Comparison of ENCODE assay signal across 19 cellular contexts in genomic region chr16:84863485-84863814, GRCh38. TPM values are rescaled to one million over a fixed set of nuclear protein-coding genes. Genes with fewer than 3 reads are reported as not detected.
A peak's percentile ranks its signal among the peaks of the same experiment; 100 is the strongest.
DNase-seq lines count a peak whose midpoint lies in the region; ATAC-seq, FAIRE-seq and TF ChIP-seq lines count a peak whose summit lies in the region.
"Had no signal": no experiment of that assay in that cellular context is flagged by ENCODE, and none has a peak within 500 bp of the region (broad histone marks: within the 10 kb centered on the region; RNA-seq: fewer than 3 reads in every experiment).

No MANE protein-coding gene starts in this region.

- H3K36me3 ChIP-seq in HepG2 (replicated peaks in 1 of 2; ENCODE audit: control insufficient read depth in 1 of 2, insufficient read depth in 2 of 2, low read length in 2 of 2) (no peaks in the 10 kb centered on the region; a peak in 1 of 5 replicates), right lobe of liver (no peaks in the 10 kb centered on the region), OCI-LY7 (ENCODE audit: insufficient read depth, low read length) (no peaks in the 10 kb centered on the region)
- H3K36me3 ChIP-seq in BLaER1 treated with 17β-estradiol and CSF1 and Interleukin-3, amounts not matched to agents 10 nM and 100 nM = peaks cover 0 to 83% (median 47%) of the 10 kb centered on the region in 11 experiments; a peak in 17 of 22 replicates

- no peaks in the 10 kb centered on the region for H4K20me1 ChIP-seq in HepG2 (ENCODE audit: insufficient read depth, low read length)
- H4K20me1 ChIP-seq in BLaER1 treated with 17β-estradiol and CSF1 and Interleukin-3, amounts not matched to agents 10 nM and 100 nM = peaks cover 0 to 8% (median 0%) of the 10 kb centered on the region in 11 experiments; a peak in 3 of 22 replicates
- no peaks in the 10 kb centered on the region for H4K20me1 ChIP-seq in OCI-LY7 (ENCODE audit: insufficient read depth, low read length)

- POLR2A ChIA-PET in HepG2 (lab: Yijun Ruan, JAX) = no interaction called here
- POLR2A ChIA-PET in OCI-LY7 (lab: Charles Lee) = interaction anchor here (0.6 to 3.7 kb wide), 5 partner anchors 10 to 1589 kb away, joined by 3 to 44 read pairs (median 5); no protein-coding TSS in a partner anchor

- H3K4me3 Mint-ChIP-seq in stimulated activated memory B cell treated with anti-CD40 and anti-IgM and Interleukin-4, amounts not matched to agents 10 μg/mL and 1 μg/mL and 100 μg/mL, for 72 hours = no peak overlapping the region
- H3K4me3 Mint-ChIP-seq in endothelial cell (ENCODE audit: unreplicated experiment) = no peak overlapping the region
- H3K4me3 Mint-ChIP-seq: CD14-positive monocyte; CD4-positive, alpha-beta T cell; CD8-positive, alpha-beta memory T cell had no signal

- peaks cover 65% of the 10 kb centered on the region for H3K27me3 Mint-ChIP-seq in stimulated activated memory B cell treated with anti-CD40 and anti-IgM and Interleukin-4, amounts not matched to agents 10 μg/mL and 1 μg/mL and 100 μg/mL, for 72 hours
- no peaks in the 10 kb centered on the region for H3K27me3 Mint-ChIP-seq in endothelial cell (ENCODE audit: unreplicated experiment)

- no peak overlapping the region for H3K4me2 ChIP-seq in HepG2 (ENCODE audit: low read depth, low read length)
- peak overlapping the region in 8 of 11 experiments; percentile 34 to 79 (median 52); a peak in 11 of 22 replicates for H3K4me2 ChIP-seq in BLaER1 treated with 17β-estradiol and CSF1 and Interleukin-3, amounts not matched to agents 10 nM and 100 nM
- H3K4me2 ChIP-seq in OCI-LY7 (ENCODE audit: low read length) = no peak overlapping the region

- no peaks in the 10 kb centered on the region for H3K36me3 Mint-ChIP-seq in stimulated activated memory B cell treated with anti-CD40 and anti-IgM and Interleukin-4, amounts not matched to agents 10 μg/mL and 1 μg/mL and 100 μg/mL, for 72 hours
- no peaks in the 10 kb centered on the region for H3K36me3 Mint-ChIP-seq in endothelial cell (ENCODE audit: low read depth, unreplicated experiment)

- H3K9me2 ChIP-seq in OCI-LY7 (ENCODE audit: insufficient read depth, low read length) = no peaks in the 10 kb centered on the region

- no peak for ATAC-seq in HepG2
- no peak for ATAC-seq in right lobe of liver
- ATAC-seq in stimulated activated memory B cell treated with anti-CD40 and anti-IgM and Interleukin-4, amounts not matched to agents 10 μg/mL and 1 μg/mL and 100 μg/mL, for 72 hours = peak; percentile 13
- no peak for ATAC-seq in GM19463 (IDR thresholded peaks at IDR 0.05; ENCODE audit: unreplicated experiment)
- ATAC-seq: GM12878 had no signal

- H3K79me2 ChIP-seq in HepG2 (ENCODE audit: insufficient read depth, low read length) = no peaks in the 10 kb centered on the region
- no peaks in the 10 kb centered on the region for H3K79me2 ChIP-seq in OCI-LY7 (ENCODE audit: insufficient read depth, low read depth, low read length)

- CTCF ChIA-PET in HepG2 (lab: Yijun Ruan, JAX; ENCODE audit: low intra/inter-chr PET ratio, low total read pairs) (no interaction called here), OCI-LY7 (lab: Charles Lee; ENCODE audit: unreplicated experiment) (no interaction called here)

- in situ Hi-C loops in HepG2 (cut with HindIII; ENCODE audit: extremely low pct_ligation_motif_present, low pct_unique_long_range_greater_than_20kb) = no loop called here

- H3K4me1 ChIP-seq in HepG2 (ENCODE audit: insufficient read depth, low read length) (peaks cover 17% of the 10 kb centered on the region), right lobe of liver (no peaks in the 10 kb centered on the region), OCI-LY7 (ENCODE audit: insufficient read depth, low read length, poor library complexity, severe bottlenecking) (peaks cover 33% of the 10 kb centered on the region)
- peaks cover 0 to 47% (median 29%) of the 10 kb centered on the region in 10 experiments; a peak in 16 of 20 replicates for H3K4me1 ChIP-seq in BLaER1 treated with 17β-estradiol and CSF1 and Interleukin-3, amounts not matched to agents 10 nM and 100 nM

- intact Hi-C loops in HepG2 (cut with micrococcal nuclease; ENCODE audit: unreplicated experiment) = no loop called here
- intact Hi-C loops in right lobe of liver (cut with DNase I) = no loop called here
- intact Hi-C loops in OCI-LY7 (cut with micrococcal nuclease; ENCODE audit: unreplicated experiment) = loop anchor here (10.0 kb wide), 1 partner anchor 239 kb away; no protein-coding TSS in a partner anchor

- BruUV-seq in HepG2 (replicated peaks; lab: Mats Ljungman, UMichigan) (no TSS peak), OCI-LY7 (replicated peaks; lab: Mats Ljungman, UMichigan) (no TSS peak)

- no peak for TF ChIP-seq POLR2A in HepG2 (IDR thresholded peaks at IDR 0.05; ENCODE audit: insufficient read depth in 1 of 2, low read depth in 2 of 2, low read length in 2 of 2)
- TF ChIP-seq POLR2A in right lobe of liver (IDR thresholded peaks at IDR 0.05) = no peak

- no peak for TF ChIP-seq CTCF in HepG2 (CRISPR knock-in tag; IDR thresholded peaks at IDR 0.05)
- no peak for TF ChIP-seq CTCF in right lobe of liver (IDR thresholded peaks at IDR 0.05)
- no peak for TF ChIP-seq CTCF in OCI-LY7 (conservative IDR thresholded peaks at IDR 0.05; ENCODE audit: low read length)
- TF ChIP-seq CTCF in endothelial cell (IDR thresholded peaks at IDR 0.05; ENCODE audit: unreplicated experiment) = no peak

- H3K9me3 Mint-ChIP-seq in stimulated activated memory B cell treated with anti-CD40 and anti-IgM and Interleukin-4, amounts not matched to agents 10 μg/mL and 1 μg/mL and 100 μg/mL, for 72 hours = peaks cover 7% of the 10 kb centered on the region
- H3K9me3 Mint-ChIP-seq in endothelial cell (ENCODE audit: unreplicated experiment) = peaks cover 9% of the 10 kb centered on the region
- H3K9me3 Mint-ChIP-seq: CD4-positive, alpha-beta T cell had no signal

- no peaks in the 10 kb centered on the region for H3K4me1 Mint-ChIP-seq in stimulated activated memory B cell treated with anti-CD40 and anti-IgM and Interleukin-4, amounts not matched to agents 10 μg/mL and 1 μg/mL and 100 μg/mL, for 72 hours
- no peaks in the 10 kb centered on the region for H3K4me1 Mint-ChIP-seq in endothelial cell (ENCODE audit: unreplicated experiment)
- H3K4me1 Mint-ChIP-seq: CD14-positive monocyte; CD8-positive, alpha-beta memory T cell had no signal

- no peak overlapping the region for H3K27ac ChIP-seq in HepG2 (ENCODE audit: extremely low read length, insufficient read depth, low read length)
- no peak overlapping the region for H3K27ac ChIP-seq in right lobe of liver
- H3K27ac ChIP-seq in BLaER1 treated with 17β-estradiol and CSF1 and Interleukin-3, amounts not matched to agents 10 nM and 100 nM = no peak overlapping the region
- H3K27ac ChIP-seq in OCI-LY7 (ENCODE audit: low read depth, low read length, poor library complexity, severe bottlenecking) = peak overlapping the region; percentile 83

- peaks cover 6 to 44% of the 10 kb centered on the region in 2 experiments for H3K27me3 ChIP-seq in HepG2 (ENCODE audit: control insufficient read depth in 1 of 2, insufficient read depth in 2 of 2, low read length in 2 of 2)
- no peaks in the 10 kb centered on the region for H3K27me3 ChIP-seq in right lobe of liver
- no peaks in the 10 kb centered on the region for H3K27me3 ChIP-seq in BLaER1 treated with 17β-estradiol and CSF1 and Interleukin-3, amounts not matched to agents 10 nM and 100 nM

- no peak for FAIRE-seq in HepG2 (lab: Jason Lieb, UNC)
- FAIRE-seq: D721Med, G401.6, GM12878, GM18507, H54 had no signal

- no peaks in the 10 kb centered on the region for H3K9me3 ChIP-seq in HepG2 (ENCODE audit: low read length)
- H3K9me3 ChIP-seq in right lobe of liver = peaks cover 0 to 4% (median 0%) of the 10 kb centered on the region in 4 donors
- H3K9me3 ChIP-seq in BLaER1 treated with 17β-estradiol and CSF1 and Interleukin-3, amounts not matched to agents 10 nM and 100 nM (replicated peaks in 1 of 11) = peaks cover 23 to 37% (median 32%) of the 10 kb centered on the region in 11 experiments
- peaks cover 8% of the 10 kb centered on the region for H3K9me3 ChIP-seq in OCI-LY7 (ENCODE audit: low read length)

- H2AFZ ChIP-seq in HepG2 (ENCODE audit: low read length) (no peak overlapping the region), OCI-LY7 (ENCODE audit: low read length) (no peak overlapping the region)

- no peak overlapping the region for H3K9ac ChIP-seq in HepG2 (ENCODE audit: insufficient read depth, low read depth, low read length)
- H3K9ac ChIP-seq in BLaER1 treated with 17β-estradiol and CSF1 and Interleukin-3, amounts not matched to agents 10 nM and 100 nM = no peak overlapping the region

- H3K4me3 ChIP-seq in HepG2 (replicated peaks in 1 of 3; ENCODE audit: insufficient read depth in 1 of 3, low read depth in 2 of 3, low read length in 3 of 3) (no peak overlapping the region), right lobe of liver (no peak overlapping the region), OCI-LY7 (ENCODE audit: low read depth, low read length, poor library complexity, severe bottlenecking) (no peak overlapping the region)
- no peak overlapping the region for H3K4me3 ChIP-seq in BLaER1 treated with 17β-estradiol and CSF1 and Interleukin-3, amounts not matched to agents 10 nM and 100 nM
- H3K4me3 ChIP-seq: GM12878 had no signal

- DNase-seq in HepG2 (ENCODE audit: low spot score) (no peak), right lobe of liver (no peak), OCI-LY7 (ENCODE audit: low spot score) (no peak), SW480 (ENCODE audit: low spot score) (no peak), endothelial cell (ENCODE audit: low spot score) (no peak)
- DNase-seq: CD4-positive, alpha-beta T cell; CD8-positive, alpha-beta memory T cell; DMS 273 treated with DMSO at 0.1 percent for 48 hours; GOT3; HCEC 1CT had no signal

- no peak overlapping the region for H3K27ac Mint-ChIP-seq in stimulated activated memory B cell treated with anti-CD40 and anti-IgM and Interleukin-4, amounts not matched to agents 10 μg/mL and 1 μg/mL and 100 μg/mL, for 72 hours
- no peak overlapping the region for H3K27ac Mint-ChIP-seq in endothelial cell (ENCODE audit: unreplicated experiment)
- H3K27ac Mint-ChIP-seq: CD14-positive monocyte; CD4-positive, alpha-beta T cell had no signal

- TF ChIP-seq EP300 in HepG2 (IDR thresholded peaks at IDR 0.05; ENCODE audit: low read depth in 2 of 2, low read length in 2 of 2) (no peak), HepG2 (CRISPR knock-in tag; IDR thresholded peaks at IDR 0.05; ENCODE audit: borderline replicate concordance) (no peak)

- 80% methylated on average over 8 of the region's 8 CpGs for WGBS in HepG2 (ENCODE audit: low lambda C conversion rate)
- 92% methylated on average over 6 of the region's 8 CpGs for WGBS in right lobe of liver (ENCODE audit: insufficient coverage, low coverage, low lambda C conversion rate, missing lambda C conversion rate)

- no peak for TF ChIP-seq RAD21 in HepG2 (CRISPR knock-in tag; IDR thresholded peaks at IDR 0.05)

RNA-seq across cellular contexts. Expression of gene CRISPLD2, which starts 43.7 kb away (rescaled TPM):
- total RNA-seq in HepG2 (2016; rRNA removed; fragmentation: Illumina TruSeq; extraction: Trizol) (0.14 and 0.31 TPM in 2 replicates), right lobe of liver (10 to 100 TPM in 3 of 6 experiments, 1 to 10 TPM in 3; 2.9 to 14.8 (median 8.9) TPM), OCI-LY7 (2022) (0.53 and 0.99 TPM in 2 replicates), endothelial cell (ENCODE audit: unreplicated experiment) (0.54 TPM)
- total RNA-seq in HepG2 (2016; cell fraction: cytosol; rRNA removed; fragmentation: Illumina TruSeq; extraction: Trizol; ENCODE audit: low read depth) = not detected in 2 replicates
- 0.15 TPM in 2 replicates for total RNA-seq in HepG2 (2016; cell fraction: insoluble cytoplasmic fraction; rRNA removed; fragmentation: Illumina TruSeq; extraction: Trizol)
- not detected in 2 replicates for total RNA-seq in HepG2 (2016; cell fraction: membrane; rRNA removed; fragmentation: Illumina TruSeq; extraction: Trizol)
- not detected in 2 replicates for total RNA-seq in HepG2 (2016; cell fraction: nucleus; rRNA removed; fragmentation: Illumina TruSeq; extraction: Trizol)
- 0.04 and 0.25 TPM in 2 replicates for polyA plus RNA-seq in HepG2 (2011; rRNA removed)
- 0.05 and 0.15 TPM in 2 replicates for polyA plus RNA-seq in HepG2 (2011; cell fraction: cytosol; rRNA removed)
- polyA plus RNA-seq in HepG2 (2011; cell fraction: nucleus; rRNA removed) = 0.08 and 0.17 TPM in 2 replicates
- 0.07 and 0.31 TPM in 2 replicates for polyA plus RNA-seq in HepG2 (2012)
- polyA plus RNA-seq in HepG2 (2016; cell fraction: cytosol; fragmentation: Illumina TruSeq; extraction: Trizol; ENCODE audit: low read depth) = not detected in 2 replicates
- polyA plus RNA-seq in HepG2 (2016; cell fraction: insoluble cytoplasmic fraction; fragmentation: Illumina TruSeq; extraction: Trizol; ENCODE audit: low read depth) = not detected in 2 replicates
- not detected in 2 replicates for polyA plus RNA-seq in HepG2 (2016; cell fraction: membrane; fragmentation: Illumina TruSeq; extraction: Trizol; ENCODE audit: low read depth)
- polyA plus RNA-seq in HepG2 (2016; cell fraction: nucleus; fragmentation: Illumina TruSeq; extraction: Trizol; ENCODE audit: insufficient read depth, low read depth) = 0.33 TPM in 1 of 2 replicates, not detected in the other
- 0.44 and 0.89 TPM in 2 replicates for polyA minus RNA-seq in HepG2 (2011; rRNA and poly(A)+ RNA removed; ENCODE audit: low replicate concordance)
- polyA minus RNA-seq in HepG2 (2011; cell fraction: cytosol; rRNA and poly(A)+ RNA removed) = not detected in 2 replicates
- 0.25 and 0.77 TPM in 2 replicates for polyA minus RNA-seq in HepG2 (2011; cell fraction: nucleus; rRNA and poly(A)+ RNA removed)
- total RNA-seq in OCI-LY7 (2014; rRNA removed; shearing (Covaris generic)) = 0.28 and 0.47 TPM in 2 replicates

Comparison
In these comparisons a context has a peak if more than half of its experiments do, and no peak if none do; other contexts are left out.
1. H3K4me2 ChIP-seq: peak in BLaER1 treated with 17β-estradiol and CSF1 and Interleukin-3, amounts not matched to agents 10 nM and 100 nM (8 of 11); none in HepG2 (single experiment) and OCI-LY7 (single experiment).